10 cellular contexts compared by ENCODE assay signal in the genomic region with DNA sequence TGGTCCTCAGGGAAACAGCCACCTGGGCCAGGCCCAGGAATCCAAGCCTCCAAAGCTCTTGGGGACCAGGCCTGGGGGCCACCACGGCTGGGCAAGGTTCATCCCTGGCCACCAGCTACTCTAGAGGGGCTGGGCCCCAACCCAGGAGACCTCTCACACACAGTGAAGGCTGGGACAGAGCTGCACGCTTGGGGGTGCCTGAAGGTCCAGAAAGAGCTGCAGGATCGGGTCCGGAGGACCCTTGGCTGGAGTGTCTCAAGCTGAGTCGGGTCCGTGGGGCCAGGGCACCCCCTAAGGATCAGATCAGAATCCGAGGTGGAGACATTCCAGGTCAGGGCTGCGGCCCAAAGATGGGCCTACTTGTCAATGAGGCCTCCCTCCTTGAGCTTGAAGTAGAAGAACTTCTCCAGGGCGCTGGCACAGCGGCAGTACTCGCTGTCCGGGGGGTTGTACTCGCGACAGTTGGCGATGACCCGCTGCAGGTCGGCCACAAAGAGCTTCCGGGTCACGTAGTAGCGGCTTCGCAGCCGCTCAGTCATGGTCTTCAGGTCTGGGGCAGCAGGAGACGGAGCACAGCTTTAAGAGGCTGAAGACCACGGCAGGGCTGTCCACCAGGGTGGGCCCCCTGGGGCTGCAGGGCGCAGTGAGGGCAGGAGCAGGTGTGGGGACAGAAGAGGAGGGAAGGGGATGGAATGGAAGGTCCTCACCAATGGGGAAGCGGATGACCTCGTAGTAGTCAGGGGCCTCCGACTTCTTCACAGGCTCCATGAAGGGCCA. TPM values are rescaled to one million over a fixed set of nuclear protein-coding genes. Genes with fewer than 3 reads are reported as not detected.
DNase-seq lines count a peak whose midpoint lies in the region; ATAC-seq and TF ChIP-seq lines count a peak whose summit lies in the region.
"Had no signal": no experiment of that assay in that cellular context is flagged by ENCODE, and none has a peak within 500 bp of the region (broad histone marks: within the 10 kb centered on the region; RNA-seq: fewer than 3 reads in every experiment).

No MANE protein-coding gene starts in this region.

- no peaks in the 10 kb centered on the region for H3K27me3 Mint-ChIP-seq in CD8-positive, alpha-beta T cell (ENCODE audit: low read depth)

- no peak for TF ChIP-seq POLR2A in gastrocnemius medialis (IDR thresholded peaks at IDR 0.05)

- peaks cover 53% of the 10 kb centered on the region for H3K36me3 Mint-ChIP-seq in CD8-positive, alpha-beta T cell

- in situ Hi-C loops in gastrocnemius medialis (cut with MboI; ENCODE audit: low sequenced_read_pairs in 4 of 4) = loop anchor here (5.0 to 10.0 kb wide), 4 partner anchors 49 to 149 kb away; a partner anchor contains a TSS

- no peaks in the 10 kb centered on the region for H3K27me3 ChIP-seq in CD8-positive, alpha-beta T cell (ENCODE audit: insufficient read depth, low read length)
- H3K27me3 ChIP-seq in endocrine pancreas (ENCODE audit: control insufficient read depth, insufficient read depth, low read length) = no peaks in the 10 kb centered on the region
- H3K27me3 ChIP-seq in gastrocnemius medialis = no peaks in the 10 kb centered on the region

- POLR2A ChIA-PET in CD8-positive, alpha-beta T cell (lab: Charles Lee) = interaction anchor here (0.6 to 3.6 kb wide), 10 partner anchors 9 to 275 kb away, joined by 3 to 32 read pairs (median 5); a partner anchor contains a TSS
- POLR2A ChIA-PET in RWPE1 (lab: Yijun Ruan, JAX; ENCODE audit: low non-redundant PET) = interaction anchor here (1.0 kb wide), 1 partner anchor 147 kb away, joined by 5 read pairs; no protein-coding TSS in a partner anchor

- intact Hi-C loops in CD8-positive, alpha-beta T cell (cut with DNase I, micrococcal nuclease) = loop anchor here (2.0 to 10.0 kb wide), 3 partner anchors 41 to 379 kb away; a partner anchor contains a TSS
- intact Hi-C loops in gastrocnemius medialis (cut with DNase I; ENCODE audit: low total_unique reads) = loop anchor here (2.0 kb wide), 1 partner anchor 147 kb away; a partner anchor contains a TSS

- no peaks in the 10 kb centered on the region for H3K9me3 ChIP-seq in CD8-positive, alpha-beta T cell (ENCODE audit: low read length)
- H3K9me3 ChIP-seq in endocrine pancreas (ENCODE audit: control insufficient read depth, low read length) (no peaks in the 10 kb centered on the region), gastrocnemius medialis (no peaks in the 10 kb centered on the region)

- peaks cover 41% of the 10 kb centered on the region for H3K4me1 Mint-ChIP-seq in CD8-positive, alpha-beta T cell (ENCODE audit: low read depth)

- H3K36me3 ChIP-seq in CD8-positive, alpha-beta T cell (ENCODE audit: insufficient read depth, low read length) = peaks cover 7% of the 10 kb centered on the region
- no peaks in the 10 kb centered on the region for H3K36me3 ChIP-seq in endocrine pancreas (ENCODE audit: control insufficient read depth, insufficient read depth, low read length)
- H3K36me3 ChIP-seq in gastrocnemius medialis = peaks cover 0 to 20% of the 10 kb centered on the region in 2 donors

- TF ChIP-seq CTCF in CD8-positive, alpha-beta T cell (IDR thresholded peaks at IDR 0.05) = no peak
- no peak for TF ChIP-seq CTCF in RWPE1 (conservative IDR thresholded peaks at IDR 0.05; ENCODE audit: low read depth)
- no peak for TF ChIP-seq CTCF in gastrocnemius medialis (IDR thresholded peaks at IDR 0.05 in 4 of 5, conservative IDR thresholded peaks at IDR 0.05 in 1 of 5)

- H3K4me1 ChIP-seq in CD8-positive, alpha-beta T cell (ENCODE audit: insufficient read depth, low read length) = peaks cover 24% of the 10 kb centered on the region
- H3K4me1 ChIP-seq in endocrine pancreas (ENCODE audit: control insufficient read depth, insufficient read depth, low read length) (no peaks in the 10 kb centered on the region), gastrocnemius medialis (peaks cover 15 to 16% of the 10 kb centered on the region in 2 donors)

- CTCF ChIA-PET in CD8-positive, alpha-beta T cell (lab: Charles Lee) = interaction anchor here (0.6 to 13.2 kb wide), 7 partner anchors 12 to 401 kb away, joined by 3 to 256 read pairs (median 14); a partner anchor contains a TSS
- CTCF ChIA-PET in RWPE1 (lab: Yijun Ruan, JAX) = interaction anchor here (0.6 to 1.3 kb wide), 5 partner anchors 48 to 93 kb away, joined by 3 to 5 read pairs (median 4); a partner anchor contains a TSS

- H3K4me3 ChIP-seq in CD8-positive, alpha-beta T cell (ENCODE audit: low read depth, low read length) = no peak overlapping the region
- H3K4me3 ChIP-seq in endocrine pancreas (ENCODE audit: control insufficient read depth, insufficient read depth, low read length) = no peak overlapping the region
- peak overlapping the region in 1 of 4 donors; percentile 65 for H3K4me3 ChIP-seq in gastrocnemius medialis

- ATAC-seq in CD8-positive, alpha-beta T cell = no peak
- ATAC-seq in gastrocnemius medialis = no peak

- no peak for DNase-seq in CD8-positive, alpha-beta T cell
- DNase-seq in RWPE1 (ENCODE audit: low spot score) (no peak), gastrocnemius medialis (no peak), NCI-H2227 treated with DMSO at 0.1 percent for 48 hours (lab: John Stamatoyannopoulos, UW) (no peak), NCI-H1417 treated with DMSO at 0.1 percent for 48 hours (lab: John Stamatoyannopoulos, UW) (no peak), NCI-H748 treated with DMSO at 0.1 percent for 48 hours (lab: John Stamatoyannopoulos, UW) (no peak), NCI-H1694 treated with DMSO at 0.1 percent for 48 hours (lab: John Stamatoyannopoulos, UW) (no peak)

- H3K27ac Mint-ChIP-seq in CD8-positive, alpha-beta T cell = no peak overlapping the region

- H3K27ac ChIP-seq in CD8-positive, alpha-beta T cell (ENCODE audit: low read depth, low read length) = peak overlapping the region; percentile 81
- H3K27ac ChIP-seq in RWPE1 (peak overlapping the region; percentile 90), gastrocnemius medialis (peak overlapping the region; percentile 85 to 93 (median 87))

- H3K4me3 Mint-ChIP-seq in CD8-positive, alpha-beta T cell = no peak overlapping the region

- no peaks in the 10 kb centered on the region for H3K9me3 Mint-ChIP-seq in CD8-positive, alpha-beta T cell

- H3K9ac ChIP-seq in endocrine pancreas (ENCODE audit: control insufficient read depth, insufficient read depth, low read length) = peak overlapping the region; percentile 4

RNA-seq across cellular contexts. Expression of a gene that starts 1.0 kb away (rescaled TPM):
- total RNA-seq in CD8-positive, alpha-beta T cell = 10 to 100 TPM; 32.8 to 39.1 TPM
- total RNA-seq in gastrocnemius medialis = 1 to 10 TPM; 1.1 to 4.4 (median 3.1) TPM

RNA-seq across cellular contexts. Expression of a gene that starts 7.7 kb away (rescaled TPM):
- total RNA-seq in CD8-positive, alpha-beta T cell = 10 to 100 TPM; 39.3 to 42.5 TPM
- total RNA-seq in gastrocnemius medialis = 10 to 100 TPM in 1 of 4 donors, 1 to 10 TPM in 3; 1.8 to 15.0 (median 6.3) TPM

RNA-seq across cellular contexts. Expression of a gene that starts 9.1 kb away (rescaled TPM):
- not detected for total RNA-seq in CD8-positive, alpha-beta T cell
- total RNA-seq in gastrocnemius medialis = not detected
- total RNA-seq: LHCN-M2, ureter had no signal

RNA-seq across cellular contexts. Expression of a gene that starts 15.2 kb away (rescaled TPM):
- under 1 TPM in 1 of 2 experiments, not detected in 1; 0.19 TPM for total RNA-seq in CD8-positive, alpha-beta T cell
- under 1 TPM in 2 of 4 donors, not detected in 2; 0.26 to 0.78 TPM for total RNA-seq in gastrocnemius medialis
- total RNA-seq: LHCN-M2 had no signal

RNA-seq across cellular contexts. Expression of a gene that starts 41.3 kb away (rescaled TPM):
- total RNA-seq in CD8-positive, alpha-beta T cell = 10 to 100 TPM; 79.3 to 86.7 TPM
- total RNA-seq in gastrocnemius medialis = 10 to 100 TPM; 33.0 to 42.5 (median 37.6) TPM

Comparison
In these comparisons a context has a peak if more than half of its experiments do, and no peak if none do; other contexts are left out.
1. RNA of a gene that starts 1.0 kb away (total RNA-seq): 32.8 to 39.1 TPM in CD8-positive, alpha-beta T cell; 1.1 to 4.4 TPM in gastrocnemius medialis; every median in the first group is over 4 times any median in the second.
2. Peak in every context shown above with its lines, with median percentiles within 50 percentile points of each other: H3K27ac ChIP-seq.